In genomic region chr4:81214144-81214517, GRCh38 we compare ENCODE assay signal across 2 cellular contexts.
TF ChIP-seq lines count a peak whose summit lies in the region.

No MANE protein-coding gene starts in this region.

TF ChIP-seq in IMR-90, 13 proteins besides CTCF, POLR2A, EP300 and RAD21 (continued from another document):
- TF ChIP-seq MAFK (IDR thresholded peaks at IDR 0.05; ENCODE audit: low read depth, low read length), result no peak
- no peak for TF ChIP-seq CEBPB (IDR thresholded peaks at IDR 0.05; ENCODE audit: low read depth, low read length)
- TF ChIP-seq RFX5 (IDR thresholded peaks at IDR 0.05; ENCODE audit: low read depth, low read length), result no peak
- TF ChIP-seq, protein P1, sequence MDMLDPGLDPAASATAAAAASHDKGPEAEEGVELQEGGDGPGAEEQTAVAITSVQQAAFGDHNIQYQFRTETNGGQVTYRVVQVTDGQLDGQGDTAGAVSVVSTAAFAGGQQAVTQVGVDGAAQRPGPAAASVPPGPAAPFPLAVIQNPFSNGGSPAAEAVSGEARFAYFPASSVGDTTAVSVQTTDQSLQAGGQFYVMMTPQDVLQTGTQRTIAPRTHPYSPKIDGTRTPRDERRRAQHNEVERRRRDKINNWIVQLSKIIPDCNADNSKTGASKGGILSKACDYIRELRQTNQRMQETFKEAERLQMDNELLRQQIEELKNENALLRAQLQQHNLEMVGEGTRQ (IDR thresholded peaks at IDR 0.05; ENCODE audit: low read depth, low read length), result no peak
- no peak for TF ChIP-seq SMC3 (IDR thresholded peaks at IDR 0.05; ENCODE audit: low read depth, low read length)
- TF ChIP-seq, protein P2, sequence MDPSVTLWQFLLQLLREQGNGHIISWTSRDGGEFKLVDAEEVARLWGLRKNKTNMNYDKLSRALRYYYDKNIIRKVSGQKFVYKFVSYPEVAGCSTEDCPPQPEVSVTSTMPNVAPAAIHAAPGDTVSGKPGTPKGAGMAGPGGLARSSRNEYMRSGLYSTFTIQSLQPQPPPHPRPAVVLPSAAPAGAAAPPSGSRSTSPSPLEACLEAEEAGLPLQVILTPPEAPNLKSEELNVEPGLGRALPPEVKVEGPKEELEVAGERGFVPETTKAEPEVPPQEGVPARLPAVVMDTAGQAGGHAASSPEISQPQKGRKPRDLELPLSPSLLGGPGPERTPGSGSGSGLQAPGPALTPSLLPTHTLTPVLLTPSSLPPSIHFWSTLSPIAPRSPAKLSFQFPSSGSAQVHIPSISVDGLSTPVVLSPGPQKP (IDR thresholded peaks at IDR 0.05; ENCODE audit: borderline replicate concordance, low read depth, low read length), result no peak
- TF ChIP-seq MXI1 (IDR thresholded peaks at IDR 0.05; ENCODE audit: borderline replicate concordance, low read depth, low read length), result no peak

TF ChIP-seq in WTC11, 78 proteins besides CTCF, POLR2A, EP300 and RAD21 (continued from another document):
- TF ChIP-seq, protein P3, sequence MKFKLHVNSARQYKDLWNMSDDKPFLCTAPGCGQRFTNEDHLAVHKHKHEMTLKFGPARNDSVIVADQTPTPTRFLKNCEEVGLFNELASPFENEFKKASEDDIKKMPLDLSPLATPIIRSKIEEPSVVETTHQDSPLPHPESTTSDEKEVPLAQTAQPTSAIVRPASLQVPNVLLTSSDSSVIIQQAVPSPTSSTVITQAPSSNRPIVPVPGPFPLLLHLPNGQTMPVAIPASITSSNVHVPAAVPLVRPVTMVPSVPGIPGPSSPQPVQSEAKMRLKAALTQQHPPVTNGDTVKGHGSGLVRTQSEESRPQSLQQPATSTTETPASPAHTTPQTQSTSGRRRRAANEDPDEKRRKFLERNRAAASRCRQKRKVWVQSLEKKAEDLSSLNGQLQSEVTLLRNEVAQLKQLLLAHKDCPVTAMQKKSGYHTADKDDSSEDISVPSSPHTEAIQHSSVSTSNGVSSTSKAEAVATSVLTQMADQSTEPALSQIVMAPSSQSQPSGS (CRISPR knock-in tag; IDR thresholded peaks at IDR 0.05; ENCODE audit: borderline replicate concordance, low read depth), result no peak
- TF ChIP-seq, protein P4, sequence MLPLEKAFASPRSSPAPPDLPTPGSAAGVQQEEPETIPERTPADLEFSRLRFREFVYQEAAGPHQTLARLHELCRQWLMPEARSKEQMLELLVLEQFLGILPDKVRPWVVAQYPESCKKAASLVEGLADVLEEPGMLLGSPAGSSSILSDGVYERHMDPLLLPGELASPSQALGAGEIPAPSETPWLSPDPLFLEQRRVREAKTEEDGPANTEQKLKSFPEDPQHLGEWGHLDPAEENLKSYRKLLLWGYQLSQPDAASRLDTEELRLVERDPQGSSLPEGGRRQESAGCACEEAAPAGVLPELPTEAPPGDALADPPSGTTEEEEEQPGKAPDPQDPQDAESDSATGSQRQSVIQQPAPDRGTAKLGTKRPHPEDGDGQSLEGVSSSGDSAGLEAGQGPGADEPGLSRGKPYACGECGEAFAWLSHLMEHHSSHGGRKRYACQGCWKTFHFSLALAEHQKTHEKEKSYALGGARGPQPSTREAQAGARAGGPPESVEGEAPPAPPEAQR (CRISPR knock-in tag; IDR thresholded peaks at IDR 0.05), result no peak
- no peak for TF ChIP-seq ZNF425 (CRISPR knock-in tag; conservative IDR thresholded peaks at IDR 0.05)
- no peak for TF ChIP-seq JAZF1 (CRISPR knock-in tag; IDR thresholded peaks at IDR 0.05)
- TF ChIP-seq, protein P5, sequence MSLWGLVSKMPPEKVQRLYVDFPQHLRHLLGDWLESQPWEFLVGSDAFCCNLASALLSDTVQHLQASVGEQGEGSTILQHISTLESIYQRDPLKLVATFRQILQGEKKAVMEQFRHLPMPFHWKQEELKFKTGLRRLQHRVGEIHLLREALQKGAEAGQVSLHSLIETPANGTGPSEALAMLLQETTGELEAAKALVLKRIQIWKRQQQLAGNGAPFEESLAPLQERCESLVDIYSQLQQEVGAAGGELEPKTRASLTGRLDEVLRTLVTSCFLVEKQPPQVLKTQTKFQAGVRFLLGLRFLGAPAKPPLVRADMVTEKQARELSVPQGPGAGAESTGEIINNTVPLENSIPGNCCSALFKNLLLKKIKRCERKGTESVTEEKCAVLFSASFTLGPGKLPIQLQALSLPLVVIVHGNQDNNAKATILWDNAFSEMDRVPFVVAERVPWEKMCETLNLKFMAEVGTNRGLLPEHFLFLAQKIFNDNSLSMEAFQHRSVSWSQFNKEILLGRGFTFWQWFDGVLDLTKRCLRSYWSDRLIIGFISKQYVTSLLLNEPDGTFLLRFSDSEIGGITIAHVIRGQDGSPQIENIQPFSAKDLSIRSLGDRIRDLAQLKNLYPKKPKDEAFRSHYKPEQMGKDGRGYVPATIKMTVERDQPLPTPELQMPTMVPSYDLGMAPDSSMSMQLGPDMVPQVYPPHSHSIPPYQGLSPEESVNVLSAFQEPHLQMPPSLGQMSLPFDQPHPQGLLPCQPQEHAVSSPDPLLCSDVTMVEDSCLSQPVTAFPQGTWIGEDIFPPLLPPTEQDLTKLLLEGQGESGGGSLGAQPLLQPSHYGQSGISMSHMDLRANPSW (CRISPR knock-in tag; conservative IDR thresholded peaks at IDR 0.05; ENCODE audit: low read depth), result no peak
- no peak for TF ChIP-seq ZNF317 (CRISPR knock-in tag; IDR thresholded peaks at IDR 0.05; ENCODE audit: borderline replicate concordance, low read depth)
- no peak for TF ChIP-seq E2F4 (CRISPR knock-in tag; IDR thresholded peaks at IDR 0.05; ENCODE audit: borderline replicate concordance, low read depth)
- TF ChIP-seq NR3C1 (CRISPR knock-in tag; conservative IDR thresholded peaks at IDR 0.05; ENCODE audit: low read depth), result no peak
- no peak for TF ChIP-seq NFATC4 (CRISPR knock-in tag; IDR thresholded peaks at IDR 0.05)
- TF ChIP-seq NFYB (CRISPR knock-in tag; conservative IDR thresholded peaks at IDR 0.05; ENCODE audit: low read depth), result no peak
- TF ChIP-seq GTF2I (CRISPR knock-in tag; conservative IDR thresholded peaks at IDR 0.05), result no peak
- TF ChIP-seq, protein P6, sequence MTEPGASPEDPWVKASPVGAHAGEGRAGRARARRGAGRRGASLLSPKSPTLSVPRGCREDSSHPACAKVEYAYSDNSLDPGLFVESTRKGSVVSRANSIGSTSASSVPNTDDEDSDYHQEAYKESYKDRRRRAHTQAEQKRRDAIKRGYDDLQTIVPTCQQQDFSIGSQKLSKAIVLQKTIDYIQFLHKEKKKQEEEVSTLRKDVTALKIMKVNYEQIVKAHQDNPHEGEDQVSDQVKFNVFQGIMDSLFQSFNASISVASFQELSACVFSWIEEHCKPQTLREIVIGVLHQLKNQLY (CRISPR knock-in tag; IDR thresholded peaks at IDR 0.05), result no peak
- TF ChIP-seq, protein P7, sequence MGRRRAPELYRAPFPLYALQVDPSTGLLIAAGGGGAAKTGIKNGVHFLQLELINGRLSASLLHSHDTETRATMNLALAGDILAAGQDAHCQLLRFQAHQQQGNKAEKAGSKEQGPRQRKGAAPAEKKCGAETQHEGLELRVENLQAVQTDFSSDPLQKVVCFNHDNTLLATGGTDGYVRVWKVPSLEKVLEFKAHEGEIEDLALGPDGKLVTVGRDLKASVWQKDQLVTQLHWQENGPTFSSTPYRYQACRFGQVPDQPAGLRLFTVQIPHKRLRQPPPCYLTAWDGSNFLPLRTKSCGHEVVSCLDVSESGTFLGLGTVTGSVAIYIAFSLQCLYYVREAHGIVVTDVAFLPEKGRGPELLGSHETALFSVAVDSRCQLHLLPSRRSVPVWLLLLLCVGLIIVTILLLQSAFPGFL (CRISPR knock-in tag; IDR thresholded peaks at IDR 0.05; ENCODE audit: borderline replicate concordance), result no peak
- TF ChIP-seq ZNF423 (CRISPR knock-in tag; IDR thresholded peaks at IDR 0.05), result no peak
- TF ChIP-seq IRF2 (CRISPR knock-in tag; IDR thresholded peaks at IDR 0.05; ENCODE audit: borderline replicate concordance, low read depth), result no peak
- TF ChIP-seq HMGXB4 (CRISPR knock-in tag; IDR thresholded peaks at IDR 0.05), result no peak
